In genomic region chr2:241720560-241720959, GRCh38 we compare ENCODE assay signal across 18 cellular contexts. TPM values are rescaled to one million over a fixed set of nuclear protein-coding genes. Genes with fewer than 3 reads are reported as not detected.
"Had no signal": no experiment of that assay in that cellular context is flagged by ENCODE, and none has a peak within 500 bp of the region (broad histone marks: within the 10 kb centered on the region; RNA-seq: fewer than 3 reads in every experiment).

No MANE protein-coding gene starts in this region.

- H3K27me3 ChIP-seq: foreskin keratinocyte, neural progenitor cell, pancreas, thyroid gland had no signal

- H3K4me3 ChIP-seq: lower lobe of right lung, neural progenitor cell, pancreas, thyroid gland had no signal

- H3K4me1 ChIP-seq: foreskin keratinocyte, lower lobe of right lung, neural progenitor cell, pancreas, thyroid gland had no signal

- H3K27ac ChIP-seq: foreskin keratinocyte, lower lobe of right lung, neural progenitor cell, pancreas, thyroid gland had no signal

- ATAC-seq: activated CD4-positive, alpha-beta T cell treated with anti-CD3 and anti-CD28 coated beads for 36 hours; activated CD8-positive, alpha-beta memory T cell treated with anti-CD3 and anti-CD28 coated beads, Interleukin-2, amount 10 ng/mL, durations not matched to agents 7 days and 5 days; activated naive CD8-positive, alpha-beta T cell treated with anti-CD3 and anti-CD28 coated beads, Interleukin-2, amount 50 U/mL, for 24 hours; foreskin keratinocyte had no signal

- DNase-seq: activated CD4-positive, alpha-beta memory T cell treated with anti-CD3 and anti-CD28 coated beads for 36 hours; activated CD4-positive, alpha-beta T cell treated with anti-CD3 and anti-CD28 coated beads for 36 hours; activated CD8-positive, alpha-beta memory T cell treated with anti-CD3 and anti-CD28 coated beads, Interleukin-2, amount 10 ng/mL, durations not matched to agents 7 days and 5 days; activated naive CD4-positive, alpha-beta T cell treated with anti-CD3 and anti-CD28 coated beads for 36 hours; activated naive CD8-positive, alpha-beta T cell treated with anti-CD3 and anti-CD28 coated beads, Interleukin-2, amount 50 U/mL, for 24 hours; activated T-cell treated with anti-CD3 and anti-CD28 coated beads, Interleukin-2, amount 50 U/mL, for 1 hour; aorta; effector CD8-positive, alpha-beta T cell; foreskin keratinocyte; immature natural killer cell; lower lobe of right lung; midbrain; stimulated activated CD4-positive, alpha-beta T cell treated with anti-CD3 and anti-CD28 coated beads, Interleukin-12 subunit alpha, Interleukin-12 subunit beta, amount 100 ng/mL, for 4 hours; stimulated activated CD4-positive, alpha-beta T cell treated with anti-CD3 and anti-CD28 coated beads, Interleukin-2, amount 100 ng/mL, for 24 hours had no signal

- H3K9me3 ChIP-seq: lower lobe of right lung, pancreas, thyroid gland had no signal

RNA-seq across cellular contexts. Expression of gene GAL3ST2, which starts 56.1 kb away (rescaled TPM):
- total RNA-seq: activated naive CD4-positive, alpha-beta T cell treated with anti-CD3 and anti-CD28 coated beads for 36 hours; aorta; foreskin keratinocyte; lower lobe of right lung; pancreas; T-helper 1 cell treated with Interleukin-12 subunit alpha and Interleukin-12 subunit beta and Interleukin-4 antibody, amounts not matched to agents 30 ng/mL and 1 ng/mL, for 36 hours; thyroid gland had no signal
- polyA plus RNA-seq: aorta, foreskin keratinocyte, immature natural killer cell, pancreas had no signal
